ENCODE assay signal across 8 cellular contexts in genomic region chr16:67155305-67156145, GRCh38. TPM values are rescaled to one million over a fixed set of nuclear protein-coding genes. Genes with fewer than 3 reads are reported as not detected.
A peak's percentile ranks its signal among the peaks of the same experiment; 100 is the strongest.
DNase-seq lines count a peak whose midpoint lies in the region; ATAC-seq and TF ChIP-seq lines count a peak whose summit lies in the region.

No MANE protein-coding gene starts in this region.

- peak overlapping the region; percentile 73 for H3K23ac ChIP-seq in neuronal stem cell (ENCODE audit: low read depth, low read length, poor library complexity)

- no peak overlapping the region for H3K4ac ChIP-seq in neuronal stem cell (ENCODE audit: low read length)

- DNase-seq in DMS 273 (lab: John Stamatoyannopoulos, UW; ENCODE audit: unreplicated experiment) (peak; percentile 94), RWPE2 (ENCODE audit: low spot score) (peak; percentile 55), fibroblast of villous mesenchyme (ENCODE audit: low read depth) (peak; percentile 70), neuronal stem cell (ENCODE audit: low spot score) (peak; percentile 82), suprapubic skin (ENCODE audit: low spot score in 2 of 2) (peak in 1 of 2 donors; percentile 60)
- DNase-seq in activated T-helper 9 cell treated with anti-CD3 and anti-CD28 coated beads, Interleukin-2, amount 50 U/mL, for 16 hours (ENCODE audit: low read depth) = peak; percentile 76

- H3K9ac ChIP-seq in HUES6 (ENCODE audit: low read length) (no peak overlapping the region), neuronal stem cell (ENCODE audit: low read depth, low read length, poor library complexity) (peak overlapping the region; percentile 50)

- peak overlapping the region; percentile 91 for H2AK5ac ChIP-seq in neuronal stem cell (ENCODE audit: low read depth, low read length)

- H3K27me3 ChIP-seq in HUES6 (ENCODE audit: control insufficient read depth, insufficient read depth, low read length) = peaks cover 99% of the 10 kb centered on the region
- no peaks in the 10 kb centered on the region for H3K27me3 ChIP-seq in RWPE2 (ENCODE audit: insufficient read depth, poor library complexity, severe bottlenecking)
- H3K27me3 ChIP-seq in neuronal stem cell (ENCODE audit: control insufficient read depth in 3 of 3, insufficient read depth in 3 of 3, low read depth in 1 of 3, low read length in 3 of 3) = peaks cover 59 to 96% (median 91%) of the 10 kb centered on the region in 3 experiments
- H3K27me3 ChIP-seq in suprapubic skin = no peaks in the 10 kb centered on the region

- H4K91ac ChIP-seq in neuronal stem cell (ENCODE audit: low read depth, low read length, poor library complexity) = no peak overlapping the region

- no peak overlapping the region for H2BK12ac ChIP-seq in neuronal stem cell (ENCODE audit: low read length)

- TF ChIP-seq CTCF in RWPE2 (IDR thresholded peaks at IDR 0.05; ENCODE audit: poor library complexity, severe bottlenecking) (peak; percentile 98), fibroblast of villous mesenchyme (IDR thresholded peaks at IDR 0.05; ENCODE audit: insufficient read depth, low read depth, low read length) (peak; percentile 76), suprapubic skin (IDR thresholded peaks at IDR 0.05) (peak; percentile 97 to 99)

- H3K79me1 ChIP-seq in neuronal stem cell (ENCODE audit: low read depth, low read length) = peaks cover 2% of the 10 kb centered on the region

- no peak overlapping the region for H2BK120ac ChIP-seq in neuronal stem cell (ENCODE audit: low read depth, low read length)

- TF ChIP-seq POLR2A in suprapubic skin (IDR thresholded peaks at IDR 0.05) = no peak

- WGBS in neuronal stem cell (ENCODE audit: extremely low coverage in 2 of 2, insufficient read length in 2 of 2, insufficient replicate concordance in 1 of 2), 2 donors = no CpG with 5 or more reads among the region's 74 CpGs
- WGBS in suprapubic skin = 32% methylated on average over 28 of the region's 74 CpGs

- no peak overlapping the region for H4K8ac ChIP-seq in neuronal stem cell (ENCODE audit: low read depth, low read length)

- H3K4me1 ChIP-seq in HUES6 (ENCODE audit: control insufficient read depth, insufficient read depth, low read length) = peaks cover 9% of the 10 kb centered on the region; the same call in 1 of the 2 replicates
- H3K4me1 ChIP-seq in RWPE2 (ENCODE audit: insufficient read depth, poor library complexity, severe bottlenecking) = no peaks in the 10 kb centered on the region
- H3K4me1 ChIP-seq in neuronal stem cell (ENCODE audit: control insufficient read depth in 2 of 2, insufficient read depth in 1 of 2, low read depth in 1 of 2, low read length in 2 of 2) = peaks cover 6 to 8% of the 10 kb centered on the region in 2 donors
- peaks cover 50% of the 10 kb centered on the region for H3K4me1 ChIP-seq in suprapubic skin

- TF ChIP-seq EP300 in suprapubic skin (IDR thresholded peaks at IDR 0.05) = no peak

- ATAC-seq in RWPE2 (ENCODE audit: low read depth) (peak; percentile 59), GM21528 (IDR thresholded peaks at IDR 0.05; ENCODE audit: low FRiP score, unreplicated experiment) (no peak)

- H3K4me3 ChIP-seq in HUES6 (ENCODE audit: low read depth, low read length) (peak overlapping the region; percentile 50), RWPE2 (ENCODE audit: severe bottlenecking) (no peak overlapping the region), fibroblast of villous mesenchyme (ENCODE audit: low read depth, low read length) (peak overlapping the region; percentile 27), neuronal stem cell (ENCODE audit: low read length in 2 of 2) (peak overlapping the region; percentile 33 to 56), suprapubic skin (peak overlapping the region; percentile 33)

- H3K4me2 ChIP-seq in neuronal stem cell (ENCODE audit: insufficient read depth, low read length, poor library complexity, severe bottlenecking) = peak overlapping the region; percentile 64

- H2BK5ac ChIP-seq in neuronal stem cell (ENCODE audit: low read length) = no peak overlapping the region

- H3K18ac ChIP-seq in neuronal stem cell (ENCODE audit: low read length) = peak overlapping the region; percentile 64

- H3K36me3 ChIP-seq in HUES6 (ENCODE audit: control insufficient read depth, insufficient read depth, low read length) (no peaks in the 10 kb centered on the region), RWPE2 (ENCODE audit: low read depth) (no peaks in the 10 kb centered on the region), neuronal stem cell (replicated peaks in 1 of 2; ENCODE audit: control insufficient read depth in 2 of 2, insufficient read depth in 2 of 2, low read length in 2 of 2) (no peaks in the 10 kb centered on the region), suprapubic skin (no peaks in the 10 kb centered on the region)

- no peak overlapping the region for H3K14ac ChIP-seq in neuronal stem cell (ENCODE audit: low read length)

- no peaks in the 10 kb centered on the region for H3K9me3 ChIP-seq in HUES6 (ENCODE audit: control insufficient read depth, insufficient read depth, low read depth, low read length)
- no peaks in the 10 kb centered on the region for H3K9me3 ChIP-seq in RWPE2 (ENCODE audit: severe bottlenecking)
- H3K9me3 ChIP-seq in neuronal stem cell (replicated peaks in 1 of 2; ENCODE audit: control insufficient read depth in 2 of 2, insufficient read depth in 1 of 2, low read depth in 1 of 2, low read length in 2 of 2) = peaks cover 0 to under 1% of the 10 kb centered on the region in 2 donors
- no peaks in the 10 kb centered on the region for H3K9me3 ChIP-seq in suprapubic skin

- peak overlapping the region; percentile 88 for H2AFZ ChIP-seq in neuronal stem cell (ENCODE audit: low read length)

- no peak overlapping the region for H2BK15ac ChIP-seq in neuronal stem cell (ENCODE audit: low read length)

- H3K27ac ChIP-seq in HUES6 (ENCODE audit: low read depth, low read length) = no peak overlapping the region
- H3K27ac ChIP-seq in RWPE2 (ENCODE audit: poor library complexity, severe bottlenecking) = no peak overlapping the region
- no peak overlapping the region for H3K27ac ChIP-seq in neuronal stem cell (replicated peaks; ENCODE audit: low read length)
- no peak overlapping the region for H3K27ac ChIP-seq in suprapubic skin

RNA-seq across cellular contexts. Expression of gene TRADD, which starts 4.2 kb away (rescaled TPM):
- 12.5 and 18.4 TPM in 2 replicates for total RNA-seq in fibroblast of villous mesenchyme
- 0.13 TPM for polyA plus RNA-seq in neuronal stem cell (2013, experiment 1 of 2)
- 0.12 TPM for polyA plus RNA-seq in neuronal stem cell (2013, experiment 2 of 2)
- total RNA-seq in suprapubic skin = 10 to 100 TPM; 25.9 to 34.4 (median 28.7) TPM

RNA-seq across cellular contexts. Expression of gene FBXL8, which starts 4.2 kb away (rescaled TPM):
- total RNA-seq in fibroblast of villous mesenchyme = 8.6 and 10.6 TPM in 2 replicates
- polyA plus RNA-seq in neuronal stem cell (2013, experiment 1 of 2) = 0.06 TPM
- polyA plus RNA-seq in neuronal stem cell (2013, experiment 2 of 2) = 0.10 TPM
- 100 to 1,000 TPM in 1 of 4 donors, 10 to 100 TPM in 3; 45.0 to 134 (median 58.8) TPM for total RNA-seq in suprapubic skin

RNA-seq across cellular contexts. Expression of gene B3GNT9, which starts 4.7 kb away (rescaled TPM):
- total RNA-seq in fibroblast of villous mesenchyme (41.9 and 46.4 TPM in 2 replicates), suprapubic skin (1 to 10 TPM; 7.5 to 9.7 (median 9.0) TPM)
- polyA plus RNA-seq in neuronal stem cell (2013, experiment 1 of 2) = 2.0 TPM
- 2.0 TPM for polyA plus RNA-seq in neuronal stem cell (2013, experiment 2 of 2)

RNA-seq across cellular contexts. Expression of gene HSF4, which starts 9.0 kb away (rescaled TPM):
- total RNA-seq in fibroblast of villous mesenchyme = 2.6 and 3.0 TPM in 2 replicates
- 0.36 TPM for polyA plus RNA-seq in neuronal stem cell (2013, experiment 1 of 2)
- 0.48 TPM for polyA plus RNA-seq in neuronal stem cell (2013, experiment 2 of 2)
- total RNA-seq in suprapubic skin = 100 to 1,000 TPM in 2 of 4 donors, 10 to 100 TPM in 2; 56.5 to 351 (median 102) TPM

RNA-seq across cellular contexts. Expression of gene NOL3, which starts 14.8 kb away (rescaled TPM):
- total RNA-seq in fibroblast of villous mesenchyme (11.7 and 12.2 TPM in 2 replicates), suprapubic skin (100 to 1,000 TPM in 2 of 4 donors, 10 to 100 TPM in 2; 64.3 to 116 (median 90.5) TPM)
- 2.7 TPM for polyA plus RNA-seq in neuronal stem cell (2013, experiment 1 of 2)
- polyA plus RNA-seq in neuronal stem cell (2013, experiment 2 of 2) = 2.2 TPM
